1 cellular context compared by ENCODE assay signal in genomic region chr11:11583801-11584445, GRCh38.
TF ChIP-seq lines count a peak whose summit lies in the region.

No MANE protein-coding gene starts in this region.

TF ChIP-seq in K562, 482 proteins besides CTCF, POLR2A, EP300 and RAD21:
- TF ChIP-seq ZC3H11A (IDR thresholded peaks at IDR 0.05; ENCODE audit: low read depth, low read length) = no peak
- 0 out of 2 replicates have a peak, but pooled peaks have one; percentile 64 for TF ChIP-seq SPI1 (IDR thresholded peaks at IDR 0.05; ENCODE audit: borderline replicate concordance, low read depth, low read length)
- peak in 1 of 2 experiments; percentile 36; a peak in 1 of 4 replicates for TF ChIP-seq RCOR1 (IDR thresholded peaks at IDR 0.05; ENCODE audit: borderline replicate concordance in 1 of 2, low read depth in 2 of 2, low read length in 2 of 2)
